1 cellular context compared by ENCODE assay signal in the genomic region with DNA sequence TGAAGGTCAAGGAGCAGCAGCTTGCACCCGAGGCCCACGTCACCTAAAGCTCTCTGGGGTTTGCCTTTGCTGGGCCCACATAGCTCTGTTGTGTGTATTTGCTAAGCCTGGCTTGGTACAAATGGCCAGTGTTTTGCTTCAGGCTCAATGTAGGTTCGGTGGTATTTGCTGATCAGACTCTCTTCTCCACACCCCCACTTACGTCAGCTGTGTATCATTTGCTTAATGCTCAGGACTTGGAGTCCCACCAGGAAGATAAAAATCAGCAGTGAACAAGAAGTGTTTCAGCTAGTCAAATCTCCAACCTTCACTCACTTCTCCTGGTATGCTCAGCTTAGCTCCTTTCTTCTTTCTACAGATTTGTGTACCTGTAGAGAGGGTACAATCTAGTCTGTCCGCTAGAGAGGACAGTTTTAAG.
A peak's percentile ranks its signal among the peaks of the same experiment; 100 is the strongest.
TF ChIP-seq lines count a peak whose summit lies in the region.

No MANE protein-coding gene starts in this region.

TF ChIP-seq in K562, 482 proteins besides CTCF, POLR2A, EP300 and RAD21:
- TF ChIP-seq HMBOX1 (IDR thresholded peaks at IDR 0.05) (0 out of 2 replicates have a peak, but pooled peaks have one; percentile 22), CEBPG (CRISPR knock-in tag; IDR thresholded peaks at IDR 0.05) (0 out of 2 replicates have a peak, but pooled peaks have one; percentile 7), CEBPG (tag; conservative IDR thresholded peaks at IDR 0.05 in 1 of 2, IDR thresholded peaks at IDR 0.05 in 1 of 2) (no peak), MCM5 (IDR thresholded peaks at IDR 0.05; ENCODE audit: low read depth) (no peak)
